In the genomic region with DNA sequence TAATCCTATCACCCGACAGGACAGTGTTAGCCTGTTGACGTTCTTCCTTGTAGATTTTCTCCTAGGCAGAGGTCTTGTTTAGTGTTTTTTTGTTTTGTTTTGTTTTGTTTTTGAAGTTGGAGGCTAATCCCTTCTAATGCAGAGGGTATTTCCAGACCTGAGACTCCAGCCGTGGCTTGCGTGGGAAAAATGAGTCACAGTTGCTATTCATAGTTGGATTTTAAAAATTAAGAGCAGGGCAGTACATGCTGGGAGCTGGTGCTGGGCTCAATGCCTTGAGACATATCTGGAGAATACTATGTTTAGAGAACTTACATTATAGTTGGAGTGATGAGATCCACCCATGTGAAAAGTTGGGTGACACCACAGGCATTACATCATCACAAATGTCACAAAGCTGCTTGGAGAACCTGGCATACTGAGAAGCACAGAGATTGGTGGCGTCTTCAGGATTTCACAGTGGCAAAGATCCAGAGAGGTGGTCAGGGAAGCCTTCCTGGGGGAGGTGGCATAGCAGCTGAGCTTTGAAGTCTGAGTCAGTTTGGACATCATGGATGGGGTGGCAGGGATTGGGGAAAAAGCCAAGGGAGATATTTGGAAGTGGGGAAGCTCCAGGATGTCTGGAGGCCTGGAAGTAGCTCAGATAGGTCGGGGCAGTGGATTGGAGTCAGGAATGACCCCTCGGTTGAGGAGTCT, we compare ENCODE assay signal across 14 cellular contexts.
DNase-seq lines count a peak whose midpoint lies in the region; ATAC-seq and TF ChIP-seq lines count a peak whose summit lies in the region.
"Had no signal": no experiment of that assay in that cellular context is flagged by ENCODE, and none has a peak within 500 bp of the region (broad histone marks: within the 10 kb centered on the region; RNA-seq: fewer than 3 reads in every experiment).

No MANE protein-coding gene starts in this region.

- no peaks in the 10 kb centered on the region for H3K9me3 ChIP-seq in gastroesophageal sphincter
- H3K9me3 ChIP-seq in upper lobe of right lung: no peaks in the 10 kb centered on the region

- no peak overlapping the region for H3K4me3 ChIP-seq in gastroesophageal sphincter
- no peak overlapping the region for H3K4me3 ChIP-seq in upper lobe of right lung
- H3K4me3 ChIP-seq: skin epidermis had no signal

- H3K4me3 Mint-ChIP-seq in activated T-cell treated with anti-CD3 and anti-CD28 coated beads, Interleukin-2, amount 50 U/mL, for 4 hours: no peak overlapping the region
- H3K4me3 Mint-ChIP-seq: activated CD4-positive, alpha-beta T cell treated with anti-CD3 and anti-CD28 coated beads, Interleukin-2, amount 10 ng/mL, durations not matched to agents 7 days and 5 days; CD4-positive, alpha-beta memory T cell; nephron progenitor cell had no signal

- H3K36me3 ChIP-seq in gastroesophageal sphincter (no peaks in the 10 kb centered on the region), upper lobe of right lung (no peaks in the 10 kb centered on the region)

- ATAC-seq in gastroesophageal sphincter (no peak), upper lobe of right lung (no peak)
- no peak for ATAC-seq in activated T-cell treated with anti-CD3 and anti-CD28 coated beads, Interleukin-2, amount 50 U/mL, for 4 hours

- peaks cover under 1 to 65% (median 6%) of the 10 kb centered on the region in 3 donors for H3K4me1 ChIP-seq in gastroesophageal sphincter
- H3K4me1 ChIP-seq in upper lobe of right lung: peaks cover 11% of the 10 kb centered on the region

- DNase-seq in M059J (ENCODE audit: low read depth): peak; percentile 49
- DNase-seq in astrocyte of the hippocampus (ENCODE audit: low read depth, low spot score): peak; percentile 56
- peak; percentile 65 for DNase-seq in renal cortical epithelial cell (ENCODE audit: low read depth)
- no peak for DNase-seq in upper lobe of right lung
- no peak for DNase-seq in T-helper 9 cell
- no peak for DNase-seq in T-helper 2 cell
- no peak for DNase-seq in activated T-cell treated with anti-CD3 and anti-CD28 coated beads, Interleukin-2, amount 50 U/mL, for 4 hours
- DNase-seq: activated CD4-positive, alpha-beta T cell treated with anti-CD3 and anti-CD28 coated beads, Interleukin-2, amount 10 ng/mL, durations not matched to agents 7 days and 5 days; CD4-positive, alpha-beta memory T cell; dermis blood vessel endothelial cell; nephron progenitor cell; SW 1271 had no signal

- peaks cover 4% of the 10 kb centered on the region for H3K27me3 Mint-ChIP-seq in activated T-cell treated with anti-CD3 and anti-CD28 coated beads, Interleukin-2, amount 50 U/mL, for 4 hours (ENCODE audit: low read depth)
- H3K27me3 Mint-ChIP-seq: activated CD4-positive, alpha-beta T cell treated with anti-CD3 and anti-CD28 coated beads, Interleukin-2, amount 10 ng/mL, durations not matched to agents 7 days and 5 days had no signal

- no peak for TF ChIP-seq CTCF in gastroesophageal sphincter (IDR thresholded peaks at IDR 0.05)
- no peak for TF ChIP-seq CTCF in upper lobe of right lung (IDR thresholded peaks at IDR 0.05)

- H3K27ac ChIP-seq in gastroesophageal sphincter: peak overlapping the region in 3 of 4 donors; percentile 52 to 61 (median 58)
- no peak overlapping the region for H3K27ac ChIP-seq in upper lobe of right lung

- intact Hi-C loops in upper lobe of right lung (cut with DNase I): no loop called here

- TF ChIP-seq POLR2A in gastroesophageal sphincter (IDR thresholded peaks at IDR 0.05): no peak

- no peaks in the 10 kb centered on the region for H3K36me3 Mint-ChIP-seq in activated T-cell treated with anti-CD3 and anti-CD28 coated beads, Interleukin-2, amount 50 U/mL, for 4 hours (ENCODE audit: insufficient read depth)
- H3K36me3 Mint-ChIP-seq: CD4-positive, alpha-beta memory T cell had no signal

- H3K9me3 Mint-ChIP-seq in activated T-cell treated with anti-CD3 and anti-CD28 coated beads, Interleukin-2, amount 50 U/mL, for 4 hours: no peaks in the 10 kb centered on the region
- H3K9me3 Mint-ChIP-seq: activated CD4-positive, alpha-beta T cell treated with anti-CD3 and anti-CD28 coated beads, Interleukin-2, amount 10 ng/mL, durations not matched to agents 7 days and 5 days; CD4-positive, alpha-beta memory T cell; nephron progenitor cell had no signal

- WGBS in gastroesophageal sphincter (ENCODE audit: low coverage in 1 of 2), 2 donors: 32 to 44% methylated on average over 4 to 7 of the region's 7 CpGs

- H3K27me3 ChIP-seq in gastroesophageal sphincter (no peaks in the 10 kb centered on the region), upper lobe of right lung (no peaks in the 10 kb centered on the region)

- no peaks in the 10 kb centered on the region for H3K4me1 Mint-ChIP-seq in activated T-cell treated with anti-CD3 and anti-CD28 coated beads, Interleukin-2, amount 50 U/mL, for 4 hours (ENCODE audit: low read depth)
- H3K4me1 Mint-ChIP-seq: activated CD4-positive, alpha-beta T cell treated with anti-CD3 and anti-CD28 coated beads, Interleukin-2, amount 10 ng/mL, durations not matched to agents 7 days and 5 days; CD4-positive, alpha-beta memory T cell had no signal

- TF ChIP-seq EP300 in gastroesophageal sphincter (IDR thresholded peaks at IDR 0.05): no peak

Comparison
In these comparisons a context has a peak if more than half of its experiments do, and no peak if none do; other contexts are left out.
1. DNase-seq: peak in M059J (single experiment), astrocyte of the hippocampus (single experiment) and renal cortical epithelial cell (single experiment); none in upper lobe of right lung (single experiment), T-helper 9 cell (single experiment), T-helper 2 cell (0 of 5) and activated T-cell treated with anti-CD3 and anti-CD28 coated beads, Interleukin-2, amount 50 U/mL, for 4 hours (single experiment).